In genomic region chr18:46754661-46755292, GRCh38 we compare ENCODE assay signal across 1 cellular context.
TF ChIP-seq lines count a peak whose summit lies in the region.

No MANE protein-coding gene starts in this region.

TF ChIP-seq in H1, 55 proteins besides CTCF, POLR2A, EP300 and RAD21 (continued from another document):
- no peak for TF ChIP-seq RBBP5 (IDR thresholded peaks at IDR 0.05; ENCODE audit: borderline replicate concordance, low read depth, low read length)
